ENCODE assay signal across 1 cellular context in the genomic region with DNA sequence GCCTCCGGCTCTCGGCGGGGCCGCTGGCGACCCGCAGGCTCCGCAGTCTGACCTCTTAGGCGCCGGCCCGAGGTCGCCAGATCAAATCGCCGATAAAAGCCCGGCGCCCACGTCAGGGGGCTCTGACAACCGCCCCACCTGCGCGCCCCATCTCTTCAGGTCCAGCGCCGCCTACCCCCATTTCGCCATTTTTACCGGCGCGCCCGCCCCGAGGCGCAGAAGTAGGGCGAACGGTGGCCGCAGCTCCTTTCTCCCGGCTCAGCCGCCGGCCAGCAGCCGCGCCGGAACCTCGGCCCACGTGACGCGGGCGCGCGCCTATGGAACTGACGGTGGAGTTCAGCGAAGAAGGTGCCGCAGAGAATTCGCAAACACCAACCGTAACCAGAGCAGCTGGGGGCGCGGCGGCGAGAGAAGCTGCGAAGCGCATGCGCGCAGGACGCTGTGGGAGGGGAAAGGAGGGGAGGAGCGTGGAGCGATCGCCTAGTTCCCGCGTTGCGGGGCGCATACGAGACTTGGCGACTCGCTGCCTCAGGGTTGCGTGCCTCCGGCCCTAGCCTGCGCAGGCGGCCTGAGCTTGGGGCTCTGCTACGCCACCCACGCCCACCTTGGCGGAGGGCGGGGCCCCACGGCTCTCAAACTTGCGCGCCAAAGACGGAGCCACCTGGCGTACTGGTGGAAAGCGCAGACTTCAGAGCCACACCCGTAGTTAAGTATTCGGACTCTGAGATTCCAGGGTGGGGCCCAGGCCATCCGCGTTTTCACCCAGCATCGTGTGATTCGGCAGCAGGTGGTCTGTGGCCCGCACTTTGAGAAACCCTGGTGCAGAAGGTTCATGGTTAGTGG.
TF ChIP-seq lines count a peak whose summit lies in the region.

Gene TRIM37, minus strand, starts transcription at position 418 of the 843 bp plus-strand sequence. CDS start 419 bp downstream, outside the sequence.

TF ChIP-seq in HepG2, 621 proteins besides CTCF, POLR2A, EP300 and RAD21 (continued from another document and continues in another):
- TF ChIP-seq, protein P1, sequence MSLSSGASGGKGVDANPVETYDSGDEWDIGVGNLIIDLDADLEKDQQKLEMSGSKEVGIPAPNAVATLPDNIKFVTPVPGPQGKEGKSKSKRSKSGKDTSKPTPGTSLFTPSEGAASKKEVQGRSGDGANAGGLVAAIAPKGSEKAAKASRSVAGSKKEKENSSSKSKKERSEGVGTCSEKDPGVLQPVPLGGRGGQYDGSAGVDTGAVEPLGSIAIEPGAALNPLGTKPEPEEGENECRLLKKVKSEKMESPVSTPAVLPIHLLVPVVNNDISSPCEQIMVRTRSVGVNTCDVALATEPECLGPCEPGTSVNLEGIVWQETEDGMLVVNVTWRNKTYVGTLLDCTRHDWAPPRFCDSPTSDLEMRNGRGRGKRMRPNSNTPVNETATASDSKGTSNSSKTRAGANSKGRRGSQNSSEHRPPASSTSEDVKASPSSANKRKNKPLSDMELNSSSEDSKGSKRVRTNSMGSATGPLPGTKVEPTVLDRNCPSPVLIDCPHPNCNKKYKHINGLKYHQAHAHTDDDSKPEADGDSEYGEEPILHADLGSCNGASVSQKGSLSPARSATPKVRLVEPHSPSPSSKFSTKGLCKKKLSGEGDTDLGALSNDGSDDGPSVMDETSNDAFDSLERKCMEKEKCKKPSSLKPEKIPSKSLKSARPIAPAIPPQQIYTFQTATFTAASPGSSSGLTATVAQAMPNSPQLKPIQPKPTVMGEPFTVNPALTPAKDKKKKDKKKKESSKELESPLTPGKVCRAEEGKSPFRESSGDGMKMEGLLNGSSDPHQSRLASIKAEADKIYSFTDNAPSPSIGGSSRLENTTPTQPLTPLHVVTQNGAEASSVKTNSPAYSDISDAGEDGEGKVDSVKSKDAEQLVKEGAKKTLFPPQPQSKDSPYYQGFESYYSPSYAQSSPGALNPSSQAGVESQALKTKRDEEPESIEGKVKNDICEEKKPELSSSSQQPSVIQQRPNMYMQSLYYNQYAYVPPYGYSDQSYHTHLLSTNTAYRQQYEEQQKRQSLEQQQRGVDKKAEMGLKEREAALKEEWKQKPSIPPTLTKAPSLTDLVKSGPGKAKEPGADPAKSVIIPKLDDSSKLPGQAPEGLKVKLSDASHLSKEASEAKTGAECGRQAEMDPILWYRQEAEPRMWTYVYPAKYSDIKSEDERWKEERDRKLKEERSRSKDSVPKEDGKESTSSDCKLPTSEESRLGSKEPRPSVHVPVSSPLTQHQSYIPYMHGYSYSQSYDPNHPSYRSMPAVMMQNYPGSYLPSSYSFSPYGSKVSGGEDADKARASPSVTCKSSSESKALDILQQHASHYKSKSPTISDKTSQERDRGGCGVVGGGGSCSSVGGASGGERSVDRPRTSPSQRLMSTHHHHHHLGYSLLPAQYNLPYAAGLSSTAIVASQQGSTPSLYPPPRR (CRISPR knock-in tag; IDR thresholded peaks at IDR 0.05; ENCODE audit: borderline replicate concordance), result peak; percentile 35
- TF ChIP-seq BRD4 (CRISPR knock-in tag; IDR thresholded peaks at IDR 0.05) (peak; percentile 22; the same call in 1 of the 2 replicates), PLSCR1 (CRISPR knock-in tag; IDR thresholded peaks at IDR 0.05; ENCODE audit: borderline replicate concordance) (no peak), GTF2F1 (IDR thresholded peaks at IDR 0.05; ENCODE audit: low read length) (0 out of 2 replicates have a peak, but pooled peaks have one; percentile 25), GABPA (IDR thresholded peaks at IDR 0.05; ENCODE audit: low read depth, low read length) (no peak), GABPA (CRISPR knock-in tag; IDR thresholded peaks at IDR 0.05; ENCODE audit: low read depth) (peak; percentile 57), ZNF567 (CRISPR knock-in tag; IDR thresholded peaks at IDR 0.05; ENCODE audit: borderline replicate concordance) (0 out of 2 replicates have a peak, but pooled peaks have one; percentile 16), E2F5 (CRISPR knock-in tag; conservative IDR thresholded peaks at IDR 0.05) (peak; percentile 94), MAFG (CRISPR knock-in tag; IDR thresholded peaks at IDR 0.05) (no peak), BCL3 (CRISPR knock-in tag; IDR thresholded peaks at IDR 0.05) (peak; percentile 82; the same call in 1 of the 2 replicates), SIN3A (IDR thresholded peaks at IDR 0.05; ENCODE audit: borderline replicate concordance, low read depth, low read length) (peak; percentile 99), ZNF253 (CRISPR knock-in tag; IDR thresholded peaks at IDR 0.05; ENCODE audit: borderline replicate concordance) (peak; percentile 82; the same call in 1 of the 2 replicates), NR3C1 (CRISPR knock-in tag; IDR thresholded peaks at IDR 0.05) (no peak; the same call in 1 of the 2 replicates), ZNF644 (CRISPR knock-in tag; IDR thresholded peaks at IDR 0.05; ENCODE audit: low read depth) (no peak; the same call in none of the 2 replicates), FIP1L1 (IDR thresholded peaks at IDR 0.05; ENCODE audit: borderline replicate concordance, insufficient read depth, low read depth, low read length) (0 out of 2 replicates have a peak, but pooled peaks have one; percentile 89), MBD4 (IDR thresholded peaks at IDR 0.05; ENCODE audit: borderline replicate concordance, low read length) (no peak), THRA (CRISPR knock-in tag; IDR thresholded peaks at IDR 0.05; ENCODE audit: borderline replicate concordance) (no peak; the same call in 1 of the 2 replicates), ZMYM3 (CRISPR knock-in tag; IDR thresholded peaks at IDR 0.05) (peak; percentile 54; the same call in 1 of the 2 replicates), SAP130 (CRISPR knock-in tag; IDR thresholded peaks at IDR 0.05; ENCODE audit: low read depth) (peak; percentile 100), TBP (CRISPR knock-in tag; IDR thresholded peaks at IDR 0.05) (no peak)
- TF ChIP-seq, protein P2, sequence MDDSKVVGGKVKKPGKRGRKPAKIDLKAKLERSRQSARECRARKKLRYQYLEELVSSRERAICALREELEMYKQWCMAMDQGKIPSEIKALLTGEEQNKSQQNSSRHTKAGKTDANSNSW (CRISPR knock-in tag; IDR thresholded peaks at IDR 0.05; ENCODE audit: borderline replicate concordance), result peak; percentile 73; the same call in 1 of the 2 replicates
- TF ChIP-seq, protein P3, sequence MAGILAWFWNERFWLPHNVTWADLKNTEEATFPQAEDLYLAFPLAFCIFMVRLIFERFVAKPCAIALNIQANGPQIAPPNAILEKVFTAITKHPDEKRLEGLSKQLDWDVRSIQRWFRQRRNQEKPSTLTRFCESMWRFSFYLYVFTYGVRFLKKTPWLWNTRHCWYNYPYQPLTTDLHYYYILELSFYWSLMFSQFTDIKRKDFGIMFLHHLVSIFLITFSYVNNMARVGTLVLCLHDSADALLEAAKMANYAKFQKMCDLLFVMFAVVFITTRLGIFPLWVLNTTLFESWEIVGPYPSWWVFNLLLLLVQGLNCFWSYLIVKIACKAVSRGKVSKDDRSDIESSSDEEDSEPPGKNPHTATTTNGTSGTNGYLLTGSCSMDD (CRISPR knock-in tag; IDR thresholded peaks at IDR 0.05), result no peak
- TF ChIP-seq, protein P4, sequence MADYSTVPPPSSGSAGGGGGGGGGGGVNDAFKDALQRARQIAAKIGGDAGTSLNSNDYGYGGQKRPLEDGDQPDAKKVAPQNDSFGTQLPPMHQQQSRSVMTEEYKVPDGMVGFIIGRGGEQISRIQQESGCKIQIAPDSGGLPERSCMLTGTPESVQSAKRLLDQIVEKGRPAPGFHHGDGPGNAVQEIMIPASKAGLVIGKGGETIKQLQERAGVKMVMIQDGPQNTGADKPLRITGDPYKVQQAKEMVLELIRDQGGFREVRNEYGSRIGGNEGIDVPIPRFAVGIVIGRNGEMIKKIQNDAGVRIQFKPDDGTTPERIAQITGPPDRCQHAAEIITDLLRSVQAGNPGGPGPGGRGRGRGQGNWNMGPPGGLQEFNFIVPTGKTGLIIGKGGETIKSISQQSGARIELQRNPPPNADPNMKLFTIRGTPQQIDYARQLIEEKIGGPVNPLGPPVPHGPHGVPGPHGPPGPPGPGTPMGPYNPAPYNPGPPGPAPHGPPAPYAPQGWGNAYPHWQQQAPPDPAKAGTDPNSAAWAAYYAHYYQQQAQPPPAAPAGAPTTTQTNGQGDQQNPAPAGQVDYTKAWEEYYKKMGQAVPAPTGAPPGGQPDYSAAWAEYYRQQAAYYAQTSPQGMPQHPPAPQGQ (CRISPR knock-in tag; IDR thresholded peaks at IDR 0.05; ENCODE audit: borderline replicate concordance), result no peak
- TF ChIP-seq, protein P5, sequence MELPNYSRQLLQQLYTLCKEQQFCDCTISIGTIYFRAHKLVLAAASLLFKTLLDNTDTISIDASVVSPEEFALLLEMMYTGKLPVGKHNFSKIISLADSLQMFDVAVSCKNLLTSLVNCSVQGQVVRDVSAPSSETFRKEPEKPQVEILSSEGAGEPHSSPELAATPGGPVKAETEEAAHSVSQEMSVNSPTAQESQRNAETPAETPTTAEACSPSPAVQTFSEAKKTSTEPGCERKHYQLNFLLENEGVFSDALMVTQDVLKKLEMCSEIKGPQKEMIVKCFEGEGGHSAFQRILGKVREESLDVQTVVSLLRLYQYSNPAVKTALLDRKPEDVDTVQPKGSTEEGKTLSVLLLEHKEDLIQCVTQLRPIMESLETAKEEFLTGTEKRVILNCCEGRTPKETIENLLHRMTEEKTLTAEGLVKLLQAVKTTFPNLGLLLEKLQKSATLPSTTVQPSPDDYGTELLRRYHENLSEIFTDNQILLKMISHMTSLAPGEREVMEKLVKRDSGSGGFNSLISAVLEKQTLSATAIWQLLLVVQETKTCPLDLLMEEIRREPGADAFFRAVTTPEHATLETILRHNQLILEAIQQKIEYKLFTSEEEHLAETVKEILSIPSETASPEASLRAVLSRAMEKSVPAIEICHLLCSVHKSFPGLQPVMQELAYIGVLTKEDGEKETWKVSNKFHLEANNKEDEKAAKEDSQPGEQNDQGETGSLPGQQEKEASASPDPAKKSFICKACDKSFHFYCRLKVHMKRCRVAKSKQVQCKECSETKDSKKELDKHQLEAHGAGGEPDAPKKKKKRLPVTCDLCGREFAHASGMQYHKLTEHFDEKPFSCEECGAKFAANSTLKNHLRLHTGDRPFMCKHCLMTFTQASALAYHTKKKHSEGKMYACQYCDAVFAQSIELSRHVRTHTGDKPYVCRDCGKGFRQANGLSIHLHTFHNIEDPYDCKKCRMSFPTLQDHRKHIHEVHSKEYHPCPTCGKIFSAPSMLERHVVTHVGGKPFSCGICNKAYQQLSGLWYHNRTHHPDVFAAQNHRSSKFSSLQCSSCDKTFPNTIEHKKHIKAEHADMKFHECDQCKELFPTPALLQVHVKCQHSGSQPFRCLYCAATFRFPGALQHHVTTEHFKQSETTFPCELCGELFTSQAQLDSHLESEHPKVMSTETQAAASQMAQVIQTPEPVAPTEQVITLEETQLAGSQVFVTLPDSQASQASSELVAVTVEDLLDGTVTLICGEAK (IDR thresholded peaks at IDR 0.05), result no peak
- TF ChIP-seq, protein P5 (CRISPR knock-in tag; IDR thresholded peaks at IDR 0.05), result peak; percentile 82; the same call in 1 of the 2 replicates
